ENCODE assay signal across 13 cellular contexts in genomic region chr13:34462843-34463242, GRCh38.
A peak's percentile ranks its signal among the peaks of the same experiment; 100 is the strongest.
DNase-seq lines count a peak whose midpoint lies in the region; ATAC-seq and TF ChIP-seq lines count a peak whose summit lies in the region.
"Had no signal": no experiment of that assay in that cellular context is flagged by ENCODE, and none has a peak within 500 bp of the region (broad histone marks: within the 10 kb centered on the region; RNA-seq: fewer than 3 reads in every experiment).

No MANE protein-coding gene starts in this region.

- 0 out of 2 replicates have a peak overlapping the region, but pooled peaks have one; percentile 20 for H3K4me2 ChIP-seq in SK-N-SH
- H3K4me2 ChIP-seq: hepatocyte had no signal

- WGBS in SK-N-SH (ENCODE audit: low lambda C conversion rate), result 54% methylated on average over 4 of the region's 4 CpGs

- H3K27me3 Mint-ChIP-seq in T-helper 2 cell treated with Interferon-gamma antibody and Interleukin-4, amounts not matched to agents 5 μg/mL and 100 μg/mL, for 36 hours (ENCODE audit: low read depth), result no peaks in the 10 kb centered on the region
- no peaks in the 10 kb centered on the region for H3K27me3 Mint-ChIP-seq in activated CD4-positive, alpha-beta T cell treated with anti-CD3 and anti-CD28 coated beads, Interleukin-2, amount 10 ng/mL, durations not matched to agents 24 days and 14 days

- H3K4me3 ChIP-seq in SK-N-SH (ENCODE audit: low read depth in 2 of 2, low read length in 1 of 2), result no peak overlapping the region
- H3K4me3 ChIP-seq in fibroblast of the aortic adventitia (ENCODE audit: low read depth, low read length), result no peak overlapping the region
- H3K4me3 ChIP-seq: hepatocyte had no signal

- H3K4me1 Mint-ChIP-seq in T-helper 2 cell treated with Interferon-gamma antibody and Interleukin-4, amounts not matched to agents 5 μg/mL and 100 μg/mL, for 36 hours (ENCODE audit: low read depth), result no peaks in the 10 kb centered on the region
- H3K4me1 Mint-ChIP-seq in activated CD4-positive, alpha-beta T cell treated with anti-CD3 and anti-CD28 coated beads, Interleukin-2, amount 10 ng/mL, durations not matched to agents 24 days and 14 days, result no peaks in the 10 kb centered on the region

- no peak overlapping the region for H3K9ac ChIP-seq in SK-N-SH

- H3K27ac Mint-ChIP-seq in T-helper 2 cell treated with Interferon-gamma antibody and Interleukin-4, amounts not matched to agents 5 μg/mL and 100 μg/mL, for 36 hours, result no peak overlapping the region
- no peak overlapping the region for H3K27ac Mint-ChIP-seq in activated CD4-positive, alpha-beta T cell treated with anti-CD3 and anti-CD28 coated beads, Interleukin-2, amount 10 ng/mL, durations not matched to agents 24 days and 14 days

- H3F3A ChIP-seq in SK-N-SH (replicated peaks; ENCODE audit: insufficient read depth), result no peaks in the 10 kb centered on the region

- H3K36me3 Mint-ChIP-seq in T-helper 2 cell treated with Interferon-gamma antibody and Interleukin-4, amounts not matched to agents 5 μg/mL and 100 μg/mL, for 36 hours (ENCODE audit: low read depth), result no peaks in the 10 kb centered on the region
- no peaks in the 10 kb centered on the region for H3K36me3 Mint-ChIP-seq in activated CD4-positive, alpha-beta T cell treated with anti-CD3 and anti-CD28 coated beads, Interleukin-2, amount 10 ng/mL, durations not matched to agents 24 days and 14 days (ENCODE audit: low read depth)

- no peaks in the 10 kb centered on the region for H4K20me1 ChIP-seq in SK-N-SH (ENCODE audit: insufficient read depth)

- TF ChIP-seq RAD21 in SK-N-SH (IDR thresholded peaks at IDR 0.05; ENCODE audit: low read length), result no peak

- no peaks in the 10 kb centered on the region for H3K9me3 ChIP-seq in SK-N-SH

- ATAC-seq in GM19455 (IDR thresholded peaks at IDR 0.05; ENCODE audit: unreplicated experiment), result no peak
- no peak for ATAC-seq in HG02623 (IDR thresholded peaks at IDR 0.05; ENCODE audit: unreplicated experiment)

- H3K36me3 ChIP-seq in SK-N-SH (replicated peaks in 1 of 2; ENCODE audit: control insufficient read depth in 1 of 2, insufficient read depth in 2 of 2, low read length in 1 of 2), result no peaks in the 10 kb centered on the region

- peaks cover 1% of the 10 kb centered on the region for H3K9me3 Mint-ChIP-seq in T-helper 2 cell treated with Interferon-gamma antibody and Interleukin-4, amounts not matched to agents 5 μg/mL and 100 μg/mL, for 36 hours
- peaks cover 8% of the 10 kb centered on the region for H3K9me3 Mint-ChIP-seq in activated CD4-positive, alpha-beta T cell treated with anti-CD3 and anti-CD28 coated beads, Interleukin-2, amount 10 ng/mL, durations not matched to agents 24 days and 14 days

- DNase-seq in GM03348 (ENCODE audit: low spot score) (peak; percentile 54), SK-N-SH (no peak), fibroblast of the aortic adventitia (ENCODE audit: low read depth) (peak; percentile 73), renal cortical epithelial cell (ENCODE audit: low read depth) (peak; percentile 85)
- DNase-seq in T-helper 2 cell treated with Interferon-gamma antibody and Interleukin-4, amounts not matched to agents 5 μg/mL and 100 μg/mL, for 36 hours (ENCODE audit: low spot score), result no peak
- no peak for DNase-seq in activated CD4-positive, alpha-beta T cell treated with anti-CD3 and anti-CD28 coated beads, Interleukin-2, amount 10 ng/mL, durations not matched to agents 24 days and 14 days
- DNase-seq: activated CD4-positive, CD25-positive, alpha-beta regulatory T cell; MV-4-11; NCI-H510A; SIG-M5 had no signal

- H3K4me1 ChIP-seq in SK-N-SH (ENCODE audit: control insufficient read depth in 1 of 2, insufficient read depth in 2 of 2, low read depth in 1 of 2, low read length in 1 of 2), result no peaks in the 10 kb centered on the region; a peak in 1 of 4 replicates

- no peak overlapping the region for H3K4me3 Mint-ChIP-seq in T-helper 2 cell treated with Interferon-gamma antibody and Interleukin-4, amounts not matched to agents 5 μg/mL and 100 μg/mL, for 36 hours
- H3K4me3 Mint-ChIP-seq in activated CD4-positive, alpha-beta T cell treated with anti-CD3 and anti-CD28 coated beads, Interleukin-2, amount 10 ng/mL, durations not matched to agents 24 days and 14 days, result no peak overlapping the region

- H2AFZ ChIP-seq in SK-N-SH (ENCODE audit: low read depth), result peak overlapping the region; percentile 52; the same call in 1 of the 2 replicates
- H2AFZ ChIP-seq: hepatocyte had no signal

- H3K27ac ChIP-seq in SK-N-SH (ENCODE audit: low read depth in 2 of 2, low read length in 1 of 2), result peak overlapping the region in 1 of 2 experiments; percentile 59; a peak in 2 of 4 replicates
- H3K27ac ChIP-seq: hepatocyte had no signal

- POLR2A ChIA-PET in SK-N-SH (lab: Yijun Ruan, JAX), result no interaction called here

- H3K9me2 ChIP-seq in SK-N-SH, result no peaks in the 10 kb centered on the region

- no peaks in the 10 kb centered on the region for H3K79me2 ChIP-seq in SK-N-SH (ENCODE audit: insufficient read depth)
- H3K79me2 ChIP-seq: hepatocyte had no signal

- no peak for TF ChIP-seq CTCF in SK-N-SH (IDR thresholded peaks at IDR 0.05)
- TF ChIP-seq CTCF in fibroblast of the aortic adventitia (IDR thresholded peaks at IDR 0.05; ENCODE audit: insufficient read depth, low read length), result no peak

- peak in 1 of 2 experiments; percentile 29; a peak in 1 of 4 replicates for TF ChIP-seq EP300 in SK-N-SH (IDR thresholded peaks at IDR 0.05; ENCODE audit: borderline replicate concordance in 1 of 2, low read depth in 1 of 2, low read length in 1 of 2)

- intact Hi-C loops in activated CD4-positive, alpha-beta T cell treated with anti-CD3 and anti-CD28 coated beads, Interleukin-2, amount 10 ng/mL, durations not matched to agents 24 days and 14 days (cut with micrococcal nuclease), result no loop called here

- H3K27me3 ChIP-seq in SK-N-SH (ENCODE audit: insufficient read depth), result no peaks in the 10 kb centered on the region
- H3K27me3 ChIP-seq: hepatocyte had no signal

- CTCF ChIA-PET in SK-N-SH (lab: Yijun Ruan, JAX), result interaction anchor here (0.9 to 1.4 kb wide), 2 partner anchors 13 to 28 kb away, joined by 3 to 5 read pairs; no protein-coding TSS in a partner anchor

TF ChIP-seq in SK-N-SH, 30 proteins besides CTCF, POLR2A, EP300 and RAD21:
- no peak for TF ChIP-seq ELF1 (IDR thresholded peaks at IDR 0.05)
- TF ChIP-seq TCF12 (IDR thresholded peaks at IDR 0.05), result peak; percentile 28; the same call in 1 of the 2 replicates
- peak; percentile 53; the same call in 1 of the 2 replicates for TF ChIP-seq FOSL2 (IDR thresholded peaks at IDR 0.05; ENCODE audit: borderline replicate concordance, low read depth)
- 0 out of 2 replicates have a peak, but pooled peaks have one; percentile 24 for TF ChIP-seq PBX3 (IDR thresholded peaks at IDR 0.05)
- peak; percentile 55; the same call in 1 of the 2 replicates for TF ChIP-seq NFIC (IDR thresholded peaks at IDR 0.05; ENCODE audit: borderline replicate concordance)
- no peak for TF ChIP-seq FOXJ3 (CRISPR knock-in tag; IDR thresholded peaks at IDR 0.05)
- TF ChIP-seq MEF2A (IDR thresholded peaks at IDR 0.05; ENCODE audit: borderline replicate concordance, low read depth), result no peak
- TF ChIP-seq POLR2AphosphoS5 (IDR thresholded peaks at IDR 0.05; ENCODE audit: low read depth, low read length), result no peak

Comparison
In these comparisons a context has a peak if more than half of its experiments do, and no peak if none do; other contexts are left out.
1. DNase-seq: peak in GM03348 (single experiment), fibroblast of the aortic adventitia (single experiment) and renal cortical epithelial cell (single experiment); none in SK-N-SH (single experiment), T-helper 2 cell treated with Interferon-gamma antibody and Interleukin-4, amounts not matched to agents 5 μg/mL and 100 μg/mL, for 36 hours (single experiment) and activated CD4-positive, alpha-beta T cell treated with anti-CD3 and anti-CD28 coated beads, Interleukin-2, amount 10 ng/mL, durations not matched to agents 24 days and 14 days (single experiment).